ENCODE assay signal across 19 cellular contexts in genomic region chr3:172193436-172193835, GRCh38.
"Had no signal": no experiment of that assay in that cellular context is flagged by ENCODE, and none has a peak within 500 bp of the region (broad histone marks: within the 10 kb centered on the region; RNA-seq: fewer than 3 reads in every experiment).

No MANE protein-coding gene starts in this region.

- H3K9me3 ChIP-seq: gastrocnemius medialis, heart left ventricle, left lung, upper lobe of left lung had no signal

- DNase-seq: activated CD4-positive, alpha-beta T cell treated with anti-CD3 and anti-CD28 coated beads, Interleukin-2, amount 50 U/mL, for 1 hour; activated CD8-positive, alpha-beta memory T cell treated with anti-CD3 and anti-CD28 coated beads, Interleukin-2, amount 50 U/mL, for 4 hours; activated naive CD4-positive, alpha-beta T cell treated with anti-CD3 and anti-CD28 coated beads for 36 hours; activated naive CD8-positive, alpha-beta T cell treated with anti-CD3 and anti-CD28 coated beads, Interleukin-2, amount 50 U/mL, for 24 hours; activated T-cell treated with anti-CD3 and anti-CD28 coated beads, Interleukin-2, amount 50 U/mL, for 4 hours; anterior cingulate cortex; cortex of kidney; gastrocnemius medialis; heart left ventricle; left lung; mammary epithelial cell; nucleus accumbens; stimulated activated CD4-positive, alpha-beta T cell treated with anti-CD3 and anti-CD28 coated beads, Interleukin-2, amount 100 ng/mL, for 24 hours; T1000 had no signal

- H3K4me3 Mint-ChIP-seq: activated naive CD4-positive, alpha-beta T cell treated with anti-CD3 and anti-CD28 coated beads for 36 hours; activated naive CD8-positive, alpha-beta T cell treated with anti-CD3 and anti-CD28 coated beads, Interleukin-2, amount 50 U/mL, for 24 hours; activated T-cell treated with anti-CD3 and anti-CD28 coated beads, Interleukin-2, amount 50 U/mL, for 4 hours; central memory CD8-positive, alpha-beta T cell; stimulated activated naive CD8-positive, alpha-beta T cell treated with anti-CD3 and anti-CD28 coated beads, Interleukin-15, Interleukin-2, amounts not matched to agents 100 ng/mL and 50 ng/mL, for 24 hours had no signal

- FAIRE-seq: endometrium had no signal

- H3K36me3 ChIP-seq: gastrocnemius medialis had no signal

- H3K27me3 ChIP-seq: gastrocnemius medialis, heart left ventricle, left lung, upper lobe of left lung had no signal

- H3K27ac Mint-ChIP-seq: activated naive CD4-positive, alpha-beta T cell treated with anti-CD3 and anti-CD28 coated beads for 36 hours; activated naive CD8-positive, alpha-beta T cell treated with anti-CD3 and anti-CD28 coated beads, Interleukin-2, amount 50 U/mL, for 24 hours; stimulated activated naive CD8-positive, alpha-beta T cell treated with anti-CD3 and anti-CD28 coated beads, Interleukin-15, Interleukin-2, amounts not matched to agents 100 ng/mL and 50 ng/mL, for 24 hours had no signal

- H3K9me3 Mint-ChIP-seq: activated naive CD4-positive, alpha-beta T cell treated with anti-CD3 and anti-CD28 coated beads for 36 hours; activated T-cell treated with anti-CD3 and anti-CD28 coated beads, Interleukin-2, amount 50 U/mL, for 4 hours; central memory CD8-positive, alpha-beta T cell; stimulated activated naive CD8-positive, alpha-beta T cell treated with anti-CD3 and anti-CD28 coated beads, Interleukin-15, Interleukin-2, amounts not matched to agents 100 ng/mL and 50 ng/mL, for 24 hours had no signal

- ATAC-seq: activated CD4-positive, CD25-positive, alpha-beta regulatory T cell treated with anti-CD3 and anti-CD28 coated beads, Interleukin-2, amount 50 U/mL, for 24 hours; activated naive CD8-positive, alpha-beta T cell treated with anti-CD3 and anti-CD28 coated beads, Interleukin-2, amount 50 U/mL, for 24 hours; activated T-cell treated with anti-CD3 and anti-CD28 coated beads, Interleukin-2, amount 50 U/mL, for 4 hours; gastrocnemius medialis; heart left ventricle; left lung had no signal

- H3K27me3 Mint-ChIP-seq: activated naive CD8-positive, alpha-beta T cell treated with anti-CD3 and anti-CD28 coated beads, Interleukin-2, amount 50 U/mL, for 24 hours; central memory CD8-positive, alpha-beta T cell; stimulated activated naive CD8-positive, alpha-beta T cell treated with anti-CD3 and anti-CD28 coated beads, Interleukin-15, Interleukin-2, amounts not matched to agents 100 ng/mL and 50 ng/mL, for 24 hours had no signal

- H3K4me3 ChIP-seq: gastrocnemius medialis, heart left ventricle, left lung, upper lobe of left lung had no signal

- H3K27ac ChIP-seq: gastrocnemius medialis, left lung, upper lobe of left lung had no signal
